Comparison of ENCODE assay signal across 9 cellular contexts in the genomic region with DNA sequence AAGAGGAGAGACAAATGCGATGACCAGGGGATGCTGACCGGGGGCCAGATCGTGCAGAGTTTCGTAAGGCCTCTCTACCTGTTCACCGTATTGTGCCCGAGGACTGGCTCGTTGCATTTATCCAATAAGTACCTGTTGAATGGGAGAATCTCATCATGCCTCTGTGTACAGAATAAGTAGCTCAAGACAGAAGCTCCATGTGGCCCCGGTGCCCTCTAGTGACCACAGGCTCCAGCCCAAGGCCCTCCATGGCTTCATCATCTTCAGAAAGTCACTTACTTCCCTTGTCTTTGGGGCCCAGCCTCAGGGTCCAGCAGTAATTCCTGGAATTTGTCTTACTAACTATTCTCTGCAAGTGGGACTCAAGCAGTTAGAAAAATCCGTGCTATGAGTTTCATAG.
DNase-seq lines count a peak whose midpoint lies in the region; ATAC-seq and TF ChIP-seq lines count a peak whose summit lies in the region.
"Had no signal": no experiment of that assay in that cellular context is flagged by ENCODE, and none has a peak within 500 bp of the region (broad histone marks: within the 10 kb centered on the region; RNA-seq: fewer than 3 reads in every experiment).

No MANE protein-coding gene starts in this region.

- H3K9me3 Mint-ChIP-seq in chondrocyte (ENCODE audit: low read depth): no peaks in the 10 kb centered on the region
- H3K9me3 Mint-ChIP-seq: naive B cell had no signal

- intact Hi-C loops in mucosa of descending colon (cut with DNase I, micrococcal nuclease): no loop called here

- peaks cover 10% of the 10 kb centered on the region for H3K27me3 Mint-ChIP-seq in chondrocyte (ENCODE audit: low read depth)

- H3K36me3 ChIP-seq in mucosa of descending colon (ENCODE audit: low read depth): no peaks in the 10 kb centered on the region

- no peaks in the 10 kb centered on the region for H3K36me3 Mint-ChIP-seq in chondrocyte (ENCODE audit: low read depth)
- H3K36me3 Mint-ChIP-seq: naive B cell had no signal

- no peak overlapping the region for H3K27ac Mint-ChIP-seq in chondrocyte (ENCODE audit: unreplicated experiment)
- H3K27ac Mint-ChIP-seq: naive B cell had no signal

- TF ChIP-seq CTCF in chondrocyte (IDR thresholded peaks at IDR 0.05) (peak; percentile 62), mucosa of descending colon (IDR thresholded peaks at IDR 0.05) (peak; percentile 18)

- no peak overlapping the region for H3K4me3 ChIP-seq in mucosa of descending colon

- H3K4me1 Mint-ChIP-seq in chondrocyte (ENCODE audit: low read depth): no peaks in the 10 kb centered on the region
- H3K4me1 Mint-ChIP-seq: naive B cell had no signal

- no peak overlapping the region for H3K4me3 Mint-ChIP-seq in chondrocyte (ENCODE audit: unreplicated experiment)
- H3K4me3 Mint-ChIP-seq: naive B cell had no signal

- no peaks in the 10 kb centered on the region for H3K9me3 ChIP-seq in mucosa of descending colon

- ATAC-seq in mucosa of descending colon: peak; percentile 72
- ATAC-seq in HG03439 (IDR thresholded peaks at IDR 0.05; ENCODE audit: unreplicated experiment): no peak

- H3K4me1 ChIP-seq in mucosa of descending colon (ENCODE audit: low read depth): no peaks in the 10 kb centered on the region

- DNase-seq in activated T-cell treated with anti-CD3 and anti-CD28 coated beads, Interleukin-2, amount 50 U/mL, for 48 hours: peak; percentile 28 to 36
- no peak for DNase-seq in activated T-cell treated with anti-CD3 and anti-CD28 coated beads, Interleukin-2, amount 50 U/mL, for 1 hour
- peak; percentile 70 for DNase-seq in NCI-H82 (lab: John Stamatoyannopoulos, UW)
- DNase-seq in chondrocyte (ENCODE audit: low spot score): no peak
- peak in 2 of 3 donors; percentile 69 to 74 for DNase-seq in mucosa of descending colon
- DNase-seq in DMS114 treated with DMSO at 0.1 percent for 48 hours (lab: John Stamatoyannopoulos, UW; ENCODE audit: unreplicated experiment): no peak
- DNase-seq in activated T-cell treated with anti-CD3 and anti-CD28 coated beads for 4 hours: no peak
- DNase-seq: naive B cell had no signal

Comparison
In these comparisons a context has a peak if more than half of its experiments do, and no peak if none do; other contexts are left out.
1. DNase-seq: peak in activated T-cell treated with anti-CD3 and anti-CD28 coated beads, Interleukin-2, amount 50 U/mL, for 48 hours (2 of 2), NCI-H82 (single experiment) and mucosa of descending colon (2 of 3); none in activated T-cell treated with anti-CD3 and anti-CD28 coated beads, Interleukin-2, amount 50 U/mL, for 1 hour (single experiment), chondrocyte (single experiment), DMS114 treated with DMSO at 0.1 percent for 48 hours (single experiment) and activated T-cell treated with anti-CD3 and anti-CD28 coated beads for 4 hours (single experiment).